ENCODE assay signal across 7 cellular contexts in genomic region chr3:196501316-196502064, GRCh38. TPM values are rescaled to one million over a fixed set of nuclear protein-coding genes. Genes with fewer than 3 reads are reported as not detected.
DNase-seq lines count a peak whose midpoint lies in the region; ATAC-seq, FAIRE-seq and TF ChIP-seq lines count a peak whose summit lies in the region.

No MANE protein-coding gene starts in this region.

- H4K20me1 ChIP-seq in Karpas-422 (ENCODE audit: insufficient read depth, low read depth, low read length), result peaks cover 30% of the 10 kb centered on the region
- H4K20me1 ChIP-seq in astrocyte (ENCODE audit: insufficient read depth, low read length), result peaks cover 50% of the 10 kb centered on the region

- H3K9me2 ChIP-seq in Karpas-422 (replicated peaks; ENCODE audit: insufficient read depth, low read length), result no peaks in the 10 kb centered on the region

- H3K9me3 Mint-ChIP-seq in astrocyte (ENCODE audit: unreplicated experiment), result no peaks in the 10 kb centered on the region

- H3K36me3 ChIP-seq in Karpas-422 (ENCODE audit: insufficient read depth, low read length), result peaks cover 32% of the 10 kb centered on the region
- H3K36me3 ChIP-seq in astrocyte (ENCODE audit: insufficient read depth, low read length), result no peaks in the 10 kb centered on the region
- H3K36me3 ChIP-seq in lung (ENCODE audit: control insufficient read depth in 2 of 2, insufficient read depth in 2 of 2, low read length in 2 of 2), result peaks cover 0 to 4% of the 10 kb centered on the region in 2 donors
- H3K36me3 ChIP-seq in uterus, result no peaks in the 10 kb centered on the region

- 4 to 7% methylated on average over 14 of the region's 14 CpGs for WGBS in lung, 2 donors

- DNase-seq in EL, result peak; percentile 41
- peak; percentile 78 for DNase-seq in Karpas-422
- peak; percentile 29 for DNase-seq in astrocyte (ENCODE audit: low read depth)
- no peak for DNase-seq in lung (ENCODE audit: low spot score)
- no peak for DNase-seq in uterus
- no peak for DNase-seq in foreskin melanocyte
- DNase-seq in OCI-M2 (lab: John Stamatoyannopoulos, UW; ENCODE audit: unreplicated experiment), result no peak

- no peaks in the 10 kb centered on the region for H3K27me3 Mint-ChIP-seq in astrocyte (ENCODE audit: low read depth, unreplicated experiment)

- no peak for FAIRE-seq in astrocyte (lab: Jason Lieb, UNC)

- H3K9me3 ChIP-seq in Karpas-422 (ENCODE audit: low read length), result no peaks in the 10 kb centered on the region
- H3K9me3 ChIP-seq in astrocyte (ENCODE audit: insufficient read depth, low read depth, low read length), result no peaks in the 10 kb centered on the region
- peaks cover 0 to 2% of the 10 kb centered on the region in 2 donors for H3K9me3 ChIP-seq in lung (ENCODE audit: control insufficient read depth in 2 of 2, insufficient read depth in 1 of 2, low read length in 1 of 2)
- no peaks in the 10 kb centered on the region for H3K9me3 ChIP-seq in uterus

- H2AFZ ChIP-seq in Karpas-422 (ENCODE audit: low read length), result no peak overlapping the region
- no peak overlapping the region for H2AFZ ChIP-seq in astrocyte (ENCODE audit: low read depth, low read length)

- peaks cover 1% of the 10 kb centered on the region for H3K36me3 Mint-ChIP-seq in astrocyte (ENCODE audit: low read depth, unreplicated experiment)

- no peak for ATAC-seq in lung (ENCODE audit: insufficient read depth, low FRiP score)

- TF ChIP-seq POLR2A in uterus (IDR thresholded peaks at IDR 0.05), result no peak

- peak overlapping the region; percentile 96 for H3K4me2 ChIP-seq in Karpas-422 (ENCODE audit: low read depth, low read length, poor library complexity, severe bottlenecking)
- peak overlapping the region; percentile 91 for H3K4me2 ChIP-seq in astrocyte (ENCODE audit: low read length)

- H3K79me2 ChIP-seq in Karpas-422 (ENCODE audit: low read length), result peaks cover 68% of the 10 kb centered on the region
- H3K79me2 ChIP-seq in astrocyte (ENCODE audit: insufficient read depth, low read length), result peaks cover 67% of the 10 kb centered on the region

- intact Hi-C loops in uterus (cut with DNase I; ENCODE audit: low total_unique reads), result no loop called here

- peak overlapping the region; percentile 91 for H3K9ac ChIP-seq in Karpas-422 (ENCODE audit: low read length)
- H3K9ac ChIP-seq in astrocyte (ENCODE audit: low read length), result peak overlapping the region; percentile 91

- H3K27ac ChIP-seq in Karpas-422 (ENCODE audit: low read length), result peak overlapping the region; percentile 92
- peak overlapping the region; percentile 93 for H3K27ac ChIP-seq in astrocyte (ENCODE audit: low read depth, low read length)
- peak overlapping the region; percentile 47 to 75 for H3K27ac ChIP-seq in lung (ENCODE audit: low read depth in 1 of 2, low read length in 1 of 2)
- peak overlapping the region; percentile 91 to 99 for H3K27ac ChIP-seq in uterus

- H3K27me3 ChIP-seq in Karpas-422 (ENCODE audit: low read length), result no peaks in the 10 kb centered on the region
- no peaks in the 10 kb centered on the region for H3K27me3 ChIP-seq in astrocyte (ENCODE audit: insufficient read depth, low read length)
- H3K27me3 ChIP-seq in lung (ENCODE audit: control insufficient read depth, insufficient read depth), result no peaks in the 10 kb centered on the region
- H3K27me3 ChIP-seq in uterus, result no peaks in the 10 kb centered on the region

- H3K4me3 ChIP-seq in Karpas-422 (ENCODE audit: low read length) (peak overlapping the region; percentile 84), astrocyte (ENCODE audit: insufficient read depth, low read depth, low read length) (peak overlapping the region; percentile 97), lung (peak overlapping the region; percentile 62), uterus (peak overlapping the region; percentile 77 to 98)

- H3K4me1 ChIP-seq in Karpas-422 (ENCODE audit: low read length) (peaks cover 25% of the 10 kb centered on the region), astrocyte (ENCODE audit: insufficient read depth, low read length) (peaks cover 16% of the 10 kb centered on the region), lung (ENCODE audit: control insufficient read depth in 2 of 2, insufficient read depth in 2 of 2, low read length in 2 of 2) (peaks cover 0 to 15% of the 10 kb centered on the region in 2 donors), uterus (no peaks in the 10 kb centered on the region)

- H3K4me1 Mint-ChIP-seq in astrocyte (ENCODE audit: low read depth, unreplicated experiment), result peaks cover 11% of the 10 kb centered on the region

- H3K4me3 Mint-ChIP-seq in astrocyte (ENCODE audit: unreplicated experiment), result peak overlapping the region; percentile 99

- H3K27ac Mint-ChIP-seq in astrocyte (ENCODE audit: unreplicated experiment), result peak overlapping the region; percentile 88

- TF ChIP-seq CTCF in astrocyte (IDR thresholded peaks at IDR 0.05; ENCODE audit: insufficient read depth, low read depth, low read length) (no peak), lung (IDR thresholded peaks at IDR 0.05; ENCODE audit: control extremely low read depth, extremely low read depth) (no peak), uterus (IDR thresholded peaks at IDR 0.05) (no peak)

RNA-seq across cellular contexts. Expression of gene RNF168, which starts 2.1 kb away (rescaled TPM):
- 35.4 and 42.8 TPM in 2 replicates for total RNA-seq in Karpas-422 (2014; rRNA removed; shearing (Covaris generic); ENCODE audit: low replicate concordance)
- total RNA-seq in astrocyte (18.0 and 18.3 TPM in 2 replicates), lung (10 to 100 TPM; 16.6 to 25.7 TPM), uterus (10 to 100 TPM in 3 of 4 donors, 1 to 10 TPM in 1; 9.4 to 35.2 (median 18.6) TPM)
- 1 to 10 TPM; 7.2 to 9.4 TPM for polyA plus RNA-seq in lung

RNA-seq across cellular contexts. Expression of gene SMCO1, which starts 13.7 kb away (rescaled TPM):
- not detected in 2 replicates for total RNA-seq in Karpas-422 (2014; rRNA removed; shearing (Covaris generic); ENCODE audit: low replicate concordance)
- total RNA-seq in astrocyte, result not detected in 2 replicates
- not detected for total RNA-seq in lung
- not detected for polyA plus RNA-seq in lung
- total RNA-seq in uterus, result not detected

Comparison
In these comparisons a context has a peak if more than half of its experiments do, and no peak if none do; other contexts are left out.
1. DNase-seq: peak in EL (single experiment), Karpas-422 (single experiment) and astrocyte (single experiment); none in lung (single experiment), uterus (0 of 2), foreskin melanocyte (single experiment) and OCI-M2 (single experiment).
2. Peak in every context shown above with its lines, with median percentiles within 50 percentile points of each other: H3K27ac ChIP-seq and H3K4me3 ChIP-seq.